ENCODE assay signal across 1 cellular context in genomic region chr2:24123212-24124002, GRCh38.
A peak's percentile ranks its signal among the peaks of the same experiment; 100 is the strongest.
TF ChIP-seq lines count a peak whose summit lies in the region.

Gene FAM228B, plus strand, starts transcription at chr2:24123469. Its CDS starts 893 bp downstream, at chr2:24124362.
Gene PFN4, minus strand, starts transcription at chr2:24123334. Its CDS starts 799 bp downstream, at chr2:24122535.

TF ChIP-seq in HepG2, 621 proteins besides CTCF, POLR2A, EP300 and RAD21 (continued from another document and continues in another):
- TF ChIP-seq HNF1B (CRISPR knock-in tag; IDR thresholded peaks at IDR 0.05): no peak
- peak; percentile 69; the same call in 1 of the 2 replicates for TF ChIP-seq GMEB1 (CRISPR knock-in tag; IDR thresholded peaks at IDR 0.05; ENCODE audit: borderline replicate concordance)
- TF ChIP-seq CHD2 (IDR thresholded peaks at IDR 0.05; ENCODE audit: low read depth, low read length): no peak; the same call in 1 of the 2 replicates
- TF ChIP-seq ZNF816 (CRISPR knock-in tag; IDR thresholded peaks at IDR 0.05; ENCODE audit: borderline replicate concordance): 0 out of 2 replicates have a peak, but pooled peaks have one; percentile 37
- peak; percentile 90 for TF ChIP-seq ZIK1 (CRISPR knock-in tag; IDR thresholded peaks at IDR 0.05; ENCODE audit: borderline replicate concordance, low read depth)
- TF ChIP-seq PBX3 (CRISPR knock-in tag; IDR thresholded peaks at IDR 0.05; ENCODE audit: borderline replicate concordance): no peak
- TF ChIP-seq FOXP1 (IDR thresholded peaks at IDR 0.05): no peak
- no peak for TF ChIP-seq FOXP1 (CRISPR knock-in tag; IDR thresholded peaks at IDR 0.05)
- no peak for TF ChIP-seq NBN (conservative IDR thresholded peaks at IDR 0.05)
- TF ChIP-seq IKZF1 (IDR thresholded peaks at IDR 0.05): no peak
- no peak for TF ChIP-seq ZBTB26 (CRISPR knock-in tag; IDR thresholded peaks at IDR 0.05; ENCODE audit: borderline replicate concordance)
- no peak; the same call in none of the 2 replicates for TF ChIP-seq ERF (CRISPR knock-in tag; IDR thresholded peaks at IDR 0.05)
- TF ChIP-seq ISX (CRISPR knock-in tag; conservative IDR thresholded peaks at IDR 0.05): no peak
- no peak for TF ChIP-seq TGIF2 (CRISPR knock-in tag; IDR thresholded peaks at IDR 0.05)
- TF ChIP-seq GATAD1 (CRISPR knock-in tag; IDR thresholded peaks at IDR 0.05): peak; percentile 18; the same call in 1 of the 2 replicates
- TF ChIP-seq CENPBD1 (CRISPR knock-in tag; IDR thresholded peaks at IDR 0.05; ENCODE audit: borderline replicate concordance, low read depth): no peak
- TF ChIP-seq ZNF10 (CRISPR knock-in tag; IDR thresholded peaks at IDR 0.05; ENCODE audit: borderline replicate concordance, low read depth): no peak
- no peak; the same call in 1 of the 2 replicates for TF ChIP-seq NR0B2 (CRISPR knock-in tag; IDR thresholded peaks at IDR 0.05)
- TF ChIP-seq FOXM1 (CRISPR knock-in tag; IDR thresholded peaks at IDR 0.05): peak; percentile 64; the same call in 1 of the 2 replicates
- no peak for TF ChIP-seq SRSF9 (IDR thresholded peaks at IDR 0.05; ENCODE audit: borderline replicate concordance, insufficient read depth, low read depth, low read length, poor library complexity, severe bottlenecking)
- TF ChIP-seq MTA1 (CRISPR knock-in tag; IDR thresholded peaks at IDR 0.05; ENCODE audit: borderline replicate concordance): peak; percentile 91
- TF ChIP-seq LCORL (IDR thresholded peaks at IDR 0.05): no peak
- peak; percentile 63; the same call in 1 of the 2 replicates for TF ChIP-seq LCORL (CRISPR knock-in tag; IDR thresholded peaks at IDR 0.05)
- TF ChIP-seq KAT7 (CRISPR knock-in tag; IDR thresholded peaks at IDR 0.05; ENCODE audit: borderline replicate concordance): peak; percentile 61; the same call in 1 of the 2 replicates
- TF ChIP-seq ZNF30 (CRISPR knock-in tag; IDR thresholded peaks at IDR 0.05): 0 out of 2 replicates have a peak, but pooled peaks have one; percentile 41
- TF ChIP-seq TBP (CRISPR knock-in tag; IDR thresholded peaks at IDR 0.05): no peak
- peak; percentile 90 for TF ChIP-seq ZNF276 (CRISPR knock-in tag; IDR thresholded peaks at IDR 0.05; ENCODE audit: low read depth)
- no peak for TF ChIP-seq MED13 (CRISPR knock-in tag; IDR thresholded peaks at IDR 0.05)
- peak; percentile 65; the same call in 1 of the 2 replicates for TF ChIP-seq ZNF124 (CRISPR knock-in tag; IDR thresholded peaks at IDR 0.05)
- TF ChIP-seq POGK (CRISPR knock-in tag; conservative IDR thresholded peaks at IDR 0.05): peak; percentile 92; the same call in 1 of the 2 replicates
- TF ChIP-seq ZNF550 (CRISPR knock-in tag; IDR thresholded peaks at IDR 0.05; ENCODE audit: borderline replicate concordance): 0 out of 2 replicates have a peak, but pooled peaks have one; percentile 53
- peak; percentile 39 for TF ChIP-seq ZNF18 (CRISPR knock-in tag; IDR thresholded peaks at IDR 0.05; ENCODE audit: insufficient replicate concordance)
- TF ChIP-seq ZNF652 (CRISPR knock-in tag; IDR thresholded peaks at IDR 0.05; ENCODE audit: borderline replicate concordance, low read depth): no peak
- TF ChIP-seq ZSCAN25 (CRISPR knock-in tag; IDR thresholded peaks at IDR 0.05): no peak; the same call in 1 of the 2 replicates
- no peak for TF ChIP-seq ATF4 (CRISPR knock-in tag; IDR thresholded peaks at IDR 0.05)
- no peak for TF ChIP-seq NCOR1 (IDR thresholded peaks at IDR 0.05; ENCODE audit: borderline replicate concordance, low read length)
- TF ChIP-seq CCDC6 (CRISPR knock-in tag; IDR thresholded peaks at IDR 0.05): peak; percentile 75; the same call in 1 of the 2 replicates
- TF ChIP-seq PITX1 (CRISPR knock-in tag; IDR thresholded peaks at IDR 0.05): peak; percentile 73
- no peak for TF ChIP-seq EZH2 (conservative IDR thresholded peaks at IDR 0.05; ENCODE audit: low read depth, low read length)
- TF ChIP-seq ZSCAN22 (CRISPR knock-in tag; IDR thresholded peaks at IDR 0.05): 0 out of 2 replicates have a peak, but pooled peaks have one; percentile 65
- no peak; the same call in 1 of the 2 replicates for TF ChIP-seq ZNF232 (CRISPR knock-in tag; IDR thresholded peaks at IDR 0.05; ENCODE audit: borderline replicate concordance)
- TF ChIP-seq KDM2A (CRISPR knock-in tag; IDR thresholded peaks at IDR 0.05; ENCODE audit: borderline replicate concordance, low read depth): peak; percentile 39; the same call in 1 of the 2 replicates
- peak; percentile 89 for TF ChIP-seq ZBTB46 (CRISPR knock-in tag; IDR thresholded peaks at IDR 0.05; ENCODE audit: borderline replicate concordance)
- peak; percentile 76 for TF ChIP-seq PHF20 (CRISPR knock-in tag; IDR thresholded peaks at IDR 0.05)
- TF ChIP-seq KDM5A (IDR thresholded peaks at IDR 0.05; ENCODE audit: borderline replicate concordance, low read length): no peak
- peak; percentile 92 for TF ChIP-seq ZNF776 (CRISPR knock-in tag; IDR thresholded peaks at IDR 0.05)
- peak; percentile 83 for TF ChIP-seq ZNF333 (CRISPR knock-in tag; IDR thresholded peaks at IDR 0.05; ENCODE audit: borderline replicate concordance)
